Comparison of ENCODE assay signal across 8 cellular contexts in genomic region chr10:79242620-79243152, GRCh38.
DNase-seq lines count a peak whose midpoint lies in the region; ATAC-seq and TF ChIP-seq lines count a peak whose summit lies in the region.

No MANE protein-coding gene starts in this region.

- H3K9me3 ChIP-seq in HEK293 (ENCODE audit: control insufficient read depth, insufficient read depth, low read depth, low read length) (no peaks in the 10 kb centered on the region), endodermal cell (ENCODE audit: control insufficient read depth, low read length) (no peaks in the 10 kb centered on the region), mesodermal cell (ENCODE audit: control insufficient read depth, low read length) (no peaks in the 10 kb centered on the region)

- peak overlapping the region; percentile 40 for H3K4me3 ChIP-seq in HEK293 (ENCODE audit: low read depth, low read length)
- H3K4me3 ChIP-seq in endodermal cell (ENCODE audit: low read length) = peak overlapping the region; percentile 76
- peak overlapping the region; percentile 39 for H3K4me3 ChIP-seq in mesodermal cell (ENCODE audit: extremely low read depth, insufficient read depth, low read length, poor library complexity, severe bottlenecking)

- H3K4me1 ChIP-seq in HEK293 (ENCODE audit: control insufficient read depth, insufficient read depth, low read length) (peaks cover 14% of the 10 kb centered on the region), endodermal cell (ENCODE audit: control insufficient read depth, insufficient read depth, low read length) (peaks cover 31% of the 10 kb centered on the region), mesodermal cell (ENCODE audit: control insufficient read depth, insufficient read depth, low read length, poor library complexity, severe bottlenecking) (peaks cover 67% of the 10 kb centered on the region)

- H3K36me3 ChIP-seq in HEK293 (ENCODE audit: control insufficient read depth in 2 of 2, insufficient read depth in 1 of 2, low read length in 2 of 2) = no peaks in the 10 kb centered on the region
- no peaks in the 10 kb centered on the region for H3K36me3 ChIP-seq in endodermal cell (ENCODE audit: control insufficient read depth, insufficient read depth, low read length)
- peaks cover 18% of the 10 kb centered on the region for H3K36me3 ChIP-seq in mesodermal cell (ENCODE audit: control insufficient read depth, insufficient read depth, low read length)

- no peaks in the 10 kb centered on the region for H3K27me3 Mint-ChIP-seq in activated CD8-positive, alpha-beta T cell treated with anti-CD3 and anti-CD28 coated beads for 36 hours
- H3K27me3 Mint-ChIP-seq in endodermal cell (ENCODE audit: insufficient read depth) = peaks cover 22% of the 10 kb centered on the region

- peaks cover 27% of the 10 kb centered on the region for H3K36me3 Mint-ChIP-seq in activated CD8-positive, alpha-beta T cell treated with anti-CD3 and anti-CD28 coated beads for 36 hours (ENCODE audit: low read depth)
- H3K36me3 Mint-ChIP-seq in endodermal cell (ENCODE audit: low read depth) = peaks cover 6% of the 10 kb centered on the region
- H3K36me3 Mint-ChIP-seq in stimulated activated effector memory CD8-positive, alpha-beta T cell treated with anti-CD3 and anti-CD28 coated beads, Interleukin-12 subunit alpha, Interleukin-12 subunit beta, amount 100 ng/mL, for 72 hours = peaks cover 31% of the 10 kb centered on the region

- no peaks in the 10 kb centered on the region for H3K9me3 Mint-ChIP-seq in activated CD8-positive, alpha-beta T cell treated with anti-CD3 and anti-CD28 coated beads for 36 hours
- no peaks in the 10 kb centered on the region for H3K9me3 Mint-ChIP-seq in endodermal cell
- H3K9me3 Mint-ChIP-seq in stimulated activated effector memory CD8-positive, alpha-beta T cell treated with anti-CD3 and anti-CD28 coated beads, Interleukin-12 subunit alpha, Interleukin-12 subunit beta, amount 100 ng/mL, for 72 hours = no peaks in the 10 kb centered on the region

- H3K4me3 Mint-ChIP-seq in activated CD8-positive, alpha-beta T cell treated with anti-CD3 and anti-CD28 coated beads for 36 hours = peak overlapping the region; percentile 78
- H3K4me3 Mint-ChIP-seq in endodermal cell = peak overlapping the region; percentile 54
- H3K4me3 Mint-ChIP-seq in stimulated activated effector memory CD8-positive, alpha-beta T cell treated with anti-CD3 and anti-CD28 coated beads, Interleukin-12 subunit alpha, Interleukin-12 subunit beta, amount 100 ng/mL, for 72 hours = peak overlapping the region; percentile 68

- H3K27ac Mint-ChIP-seq in activated CD8-positive, alpha-beta T cell treated with anti-CD3 and anti-CD28 coated beads for 36 hours = peak overlapping the region; percentile 88
- H3K27ac Mint-ChIP-seq in endodermal cell = no peak overlapping the region
- H3K27ac Mint-ChIP-seq in stimulated activated effector memory CD8-positive, alpha-beta T cell treated with anti-CD3 and anti-CD28 coated beads, Interleukin-12 subunit alpha, Interleukin-12 subunit beta, amount 100 ng/mL, for 72 hours = peak overlapping the region; percentile 93

- peak overlapping the region; percentile 20 for H3K9ac ChIP-seq in endodermal cell (ENCODE audit: extremely low read depth, low read length, poor library complexity, severe bottlenecking)

- peak; percentile 49 for ATAC-seq in activated CD8-positive, alpha-beta T cell treated with anti-CD3 and anti-CD28 coated beads for 36 hours
- peak; percentile 68 for ATAC-seq in stimulated activated effector memory CD8-positive, alpha-beta T cell treated with anti-CD3 and anti-CD28 coated beads, Interleukin-12 subunit alpha, Interleukin-12 subunit beta, amount 100 ng/mL, for 72 hours

- H3K4me1 Mint-ChIP-seq in activated CD8-positive, alpha-beta T cell treated with anti-CD3 and anti-CD28 coated beads for 36 hours (ENCODE audit: low read depth) = peaks cover 59% of the 10 kb centered on the region
- peaks cover 41% of the 10 kb centered on the region for H3K4me1 Mint-ChIP-seq in endodermal cell
- peaks cover 75% of the 10 kb centered on the region for H3K4me1 Mint-ChIP-seq in stimulated activated effector memory CD8-positive, alpha-beta T cell treated with anti-CD3 and anti-CD28 coated beads, Interleukin-12 subunit alpha, Interleukin-12 subunit beta, amount 100 ng/mL, for 72 hours

- POLR2A ChIA-PET in HEK293 (lab: Yijun Ruan, JAX) = interaction anchor here (0.7 to 1.2 kb wide), 3 partner anchors 12 to 731 kb away, joined by 3 to 4 read pairs (median 3); no protein-coding TSS in a partner anchor
- POLR2A ChIA-PET in activated CD8-positive, alpha-beta T cell treated with anti-CD3 and anti-CD28 coated beads for 36 hours (lab: Charles Lee) = interaction anchor here (0.6 to 4.6 kb wide), 9 partner anchors 8 to 107 kb away, joined by 3 to 26 read pairs (median 3); partner anchors contain the start of gene PPIF

- intact Hi-C loops in activated CD8-positive, alpha-beta T cell treated with anti-CD3 and anti-CD28 coated beads for 36 hours (cut with micrococcal nuclease) = loop anchor here (10.0 kb wide), 1 partner anchor 82 kb away; no protein-coding TSS in a partner anchor

- H3K27me3 ChIP-seq in endodermal cell (ENCODE audit: control insufficient read depth, insufficient read depth, low read length, poor library complexity, severe bottlenecking) = no peaks in the 10 kb centered on the region

- CTCF ChIA-PET in HEK293 (lab: Yijun Ruan, JAX) = interaction anchor here (1.2 kb wide), 1 partner anchor 39 kb away, joined by 3 read pairs; no protein-coding TSS in a partner anchor
- CTCF ChIA-PET in activated CD8-positive, alpha-beta T cell treated with anti-CD3 and anti-CD28 coated beads for 36 hours (lab: Charles Lee) = interaction anchor here (1.0 to 1.7 kb wide), 3 partner anchors 39 to 268 kb away, joined by 3 to 4 read pairs (median 3); no protein-coding TSS in a partner anchor

- TF ChIP-seq CTCF in HEK293 (tag by site-specific recombination; IDR thresholded peaks at IDR 0.05) (peak; percentile 73), endodermal cell (conservative IDR thresholded peaks at IDR 0.05) (no peak)
- no peak for TF ChIP-seq CTCF in activated CD8-positive, alpha-beta T cell treated with anti-CD3 and anti-CD28 coated beads for 36 hours (IDR thresholded peaks at IDR 0.05)

- 0% methylated on average over 7 to 57 of the region's 60 CpGs for WGBS in endodermal cell (ENCODE audit: insufficient coverage in 1 of 2, insufficient read length in 1 of 2), 2 experiments
- 0 to 1% methylated on average over 28 to 30 of the region's 60 CpGs for WGBS in mesodermal cell (ENCODE audit: insufficient coverage in 2 of 2), 2 experiments

- H3K27ac ChIP-seq in HEK293 (ENCODE audit: extremely low read depth, low read depth, low read length) = peak overlapping the region; percentile 66; the same call in 1 of the 2 replicates
- H3K27ac ChIP-seq in endodermal cell (ENCODE audit: low read depth, low read length) = peak overlapping the region; percentile 63
- H3K27ac ChIP-seq in mesodermal cell (ENCODE audit: low read depth, low read length, severe bottlenecking) = peak overlapping the region; percentile 67

- DNase-seq in GM03348 (ENCODE audit: low spot score) (peak; percentile 92), NCI-H2107 (lab: John Stamatoyannopoulos, UW) (peak; percentile 39), endodermal cell (peak; percentile 86), NCI-H1048 (lab: John Stamatoyannopoulos, UW) (no peak)
- DNase-seq in activated CD8-positive, alpha-beta T cell treated with anti-CD3 and anti-CD28 coated beads for 36 hours = peak; percentile 82
- DNase-seq in stimulated activated effector memory CD8-positive, alpha-beta T cell treated with anti-CD3 and anti-CD28 coated beads, Interleukin-12 subunit alpha, Interleukin-12 subunit beta, amount 100 ng/mL, for 72 hours (ENCODE audit: low spot score in 2 of 2) = peak; percentile 54 to 81

TF ChIP-seq in HEK293, 187 proteins besides CTCF, POLR2A, EP300 and RAD21 (continues in another document):
- TF ChIP-seq INSM2 (tag by site-specific recombination; IDR thresholded peaks at IDR 0.05) (peak; percentile 59; the same call in 1 of the 2 replicates), PRDM4 (tag by site-specific recombination; IDR thresholded peaks at IDR 0.05) (peak; percentile 80; the same call in 1 of the 2 replicates)
